Comparison of ENCODE assay signal across 17 cellular contexts in the genomic region with DNA sequence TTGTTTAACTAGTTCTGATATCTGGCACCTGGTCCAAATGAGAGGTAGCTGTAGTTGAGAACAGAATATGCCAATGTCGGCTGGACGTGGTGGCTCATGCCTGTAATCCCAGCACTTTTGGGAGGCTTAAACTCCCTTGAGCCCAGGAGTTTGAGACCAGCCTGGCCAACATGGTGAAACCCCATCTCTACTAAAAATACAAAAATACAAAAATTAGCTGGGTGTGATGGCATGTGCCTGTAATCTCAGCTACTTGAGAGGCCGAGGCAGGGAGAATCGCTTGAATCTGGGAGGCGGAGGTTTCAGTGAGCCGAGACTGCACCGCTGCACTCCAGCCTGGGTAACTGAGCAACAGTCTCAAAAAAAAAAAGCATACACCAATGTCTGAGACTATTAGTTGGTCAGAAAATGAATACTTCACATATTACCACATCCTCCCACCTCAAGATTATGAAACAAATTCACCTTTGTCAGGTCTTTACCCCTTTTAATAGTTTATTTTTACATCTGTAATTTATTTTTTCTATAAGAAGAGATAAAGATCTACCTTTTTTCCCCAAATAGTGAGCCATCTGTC. TPM values are rescaled to one million over a fixed set of nuclear protein-coding genes. Genes with fewer than 3 reads are reported as not detected.
DNase-seq lines count a peak whose midpoint lies in the region; ATAC-seq, FAIRE-seq and TF ChIP-seq lines count a peak whose summit lies in the region.
"Had no signal": no experiment of that assay in that cellular context is flagged by ENCODE, and none has a peak within 500 bp of the region (broad histone marks: within the 10 kb centered on the region; RNA-seq: fewer than 3 reads in every experiment).

No MANE protein-coding gene starts in this region.

- H3K36me3 ChIP-seq in H1 (ENCODE audit: control insufficient read depth in 2 of 4, insufficient read depth in 4 of 4, low read length in 3 of 4) (peaks cover 0 to 21% (median 10%) of the 10 kb centered on the region in 4 experiments; a peak in 6 of 8 replicates), stomach (peaks cover 5 to 27% (median 25%) of the 10 kb centered on the region in 4 donors), Karpas-422 (ENCODE audit: insufficient read depth, low read length) (peaks cover 34% of the 10 kb centered on the region)

- intact Hi-C loops in stomach (cut with DNase I; ENCODE audit: low total_unique reads) = no loop called here

- TF ChIP-seq RAD21 in H1 (IDR thresholded peaks at IDR 0.05 in 1 of 2, conservative IDR thresholded peaks at IDR 0.05 in 1 of 2; ENCODE audit: low read depth in 2 of 2, low read length in 2 of 2) = no peak

- H2AK5ac ChIP-seq in H1 (ENCODE audit: low read depth, low read length) = no peak overlapping the region

- H3K79me2 ChIP-seq in H1 (ENCODE audit: control insufficient read depth in 1 of 2, insufficient read depth in 2 of 2, low read length in 2 of 2) = peaks cover 0 to 89% of the 10 kb centered on the region in 2 experiments; a peak in 3 of 4 replicates
- peaks cover 98% of the 10 kb centered on the region for H3K79me2 ChIP-seq in Karpas-422 (ENCODE audit: low read length)

- H3K27ac ChIP-seq in H1 (ENCODE audit: low read depth, low read length) (no peak overlapping the region), stomach (peak overlapping the region in 3 of 5 donors; percentile 4 to 16 (median 11)), Karpas-422 (ENCODE audit: low read length) (no peak overlapping the region), RWPE1 (no peak overlapping the region)
- H3K27ac ChIP-seq: suprapubic skin had no signal

- ATAC-seq in activated naive CD4-positive, alpha-beta T cell treated with anti-CD3 and anti-CD28 coated beads, Interleukin-2, amount 50 U/mL, for 72 hours = no peak
- peak; percentile 51 for ATAC-seq in HG03460 (IDR thresholded peaks at IDR 0.05; ENCODE audit: unreplicated experiment)
- ATAC-seq in HG03135 (IDR thresholded peaks at IDR 0.05; ENCODE audit: unreplicated experiment) = no peak
- ATAC-seq: gastroesophageal sphincter had no signal

- H2BK12ac ChIP-seq in H1 (ENCODE audit: low read depth, low read length) = no peak overlapping the region

- H3K79me1 ChIP-seq in H1 (ENCODE audit: low read depth, low read length) = no peaks in the 10 kb centered on the region; the same call in 1 of the 2 replicates

- H3K4ac ChIP-seq in H1 (replicated peaks; ENCODE audit: insufficient read length, low read depth, low read length) = no peak overlapping the region

- no peak overlapping the region for H3K14ac ChIP-seq in H1 (ENCODE audit: insufficient read length)

- H3K4me3 ChIP-seq in H1 (ENCODE audit: extremely low read depth in 1 of 4, insufficient read depth in 2 of 4, low read depth in 3 of 4, low read length in 4 of 4) = no peak overlapping the region
- H3K4me3 ChIP-seq in stomach = no peak overlapping the region
- no peak overlapping the region for H3K4me3 ChIP-seq in Karpas-422 (ENCODE audit: low read length)
- H3K4me3 ChIP-seq: gastroesophageal sphincter, skin epidermis, suprapubic skin had no signal

- 90% methylated on average over 7 of the region's 7 CpGs; no CpG with 5 or more reads in 1 of the 2 experiments for WGBS in H1 (ENCODE audit: extremely low coverage in 1 of 2, insufficient coverage in 1 of 2, insufficient read length in 1 of 2, insufficient replicate concordance in 2 of 2, low coverage in 1 of 2, low lambda C conversion rate in 2 of 2, missing lambda C conversion rate in 1 of 2), 2 experiments
- 84 to 94% (median 93%) methylated on average over 7 of the region's 7 CpGs for WGBS in stomach, 5 donors

- TF ChIP-seq POLR2A in H1 (IDR thresholded peaks at IDR 0.05; ENCODE audit: control extremely low read depth in 1 of 2, low read depth in 2 of 2, low read length in 2 of 2) (no peak), stomach (IDR thresholded peaks at IDR 0.05) (no peak)

- peak overlapping the region; percentile 16; the same call in 1 of the 2 replicates for H4K8ac ChIP-seq in H1 (ENCODE audit: extremely low read depth, insufficient read depth, low read length)

- H3K18ac ChIP-seq in H1 (ENCODE audit: extremely low read depth, low read length) = no peak overlapping the region

- no peak overlapping the region for H4K5ac ChIP-seq in H1 (ENCODE audit: insufficient read length, low read depth, low read length)

- POLR2A ChIA-PET in H1 (lab: Charles Lee; ENCODE audit: partially characterized antibody) = no interaction called here
- POLR2A ChIA-PET in RWPE1 (lab: Yijun Ruan, JAX; ENCODE audit: low non-redundant PET) = no interaction called here

- H3K56ac ChIP-seq in H1 (replicated peaks; ENCODE audit: insufficient read length, low read depth, low read length) = no peak overlapping the region

- no peak overlapping the region for H4K91ac ChIP-seq in H1 (replicated peaks; ENCODE audit: insufficient read length, low read length)

- no peaks in the 10 kb centered on the region for H3K27me3 ChIP-seq in H1 (replicated peaks in 1 of 4; ENCODE audit: control insufficient read depth in 3 of 4, extremely low read depth in 1 of 4, insufficient read depth in 3 of 4, low read length in 3 of 4)
- H3K27me3 ChIP-seq in stomach = no peaks in the 10 kb centered on the region
- no peaks in the 10 kb centered on the region for H3K27me3 ChIP-seq in Karpas-422 (ENCODE audit: low read length)
- H3K27me3 ChIP-seq: gastroesophageal sphincter, suprapubic skin had no signal

- H3K27ac Mint-ChIP-seq in activated naive CD4-positive, alpha-beta T cell treated with anti-CD3 and anti-CD28 coated beads, Interleukin-2, amount 50 U/mL, for 24 hours = peak overlapping the region; percentile 88
- peak overlapping the region in 1 of 2 donors; percentile 60 for H3K27ac Mint-ChIP-seq in activated naive CD4-positive, alpha-beta T cell treated with anti-CD3 and anti-CD28 coated beads, Interleukin-2, amount 50 U/mL, for 72 hours

- DNase-seq in activated naive CD4-positive, alpha-beta T cell treated with anti-CD3 and anti-CD28 coated beads, Interleukin-2, amount 50 U/mL, for 72 hours (ENCODE audit: low spot score in 2 of 2) = no peak
- no peak for DNase-seq in H1 (ENCODE audit: low read depth in 1 of 2, low spot score in 2 of 2)
- no peak for DNase-seq in stomach
- no peak for DNase-seq in Karpas-422
- no peak for DNase-seq in RWPE1 (ENCODE audit: low spot score)
- DNase-seq: activated CD4-positive, alpha-beta T cell treated with anti-CD3 and anti-CD28 coated beads, Interleukin-2, amount 50 U/mL, for 4 hours; activated naive CD4-positive, alpha-beta T cell; central memory CD4-positive, alpha-beta T cell; MV-4-11; occipital lobe; T-helper 9 cell had no signal

- no peak overlapping the region for H3K23ac ChIP-seq in H1 (ENCODE audit: insufficient read length)

- H3K9ac ChIP-seq in H1 (replicated peaks in 1 of 4; ENCODE audit: extremely low read depth in 1 of 4, low read depth in 3 of 4, low read length in 3 of 4) (no peak overlapping the region), Karpas-422 (ENCODE audit: low read length) (no peak overlapping the region)

- H3K4me1 Mint-ChIP-seq in activated naive CD4-positive, alpha-beta T cell treated with anti-CD3 and anti-CD28 coated beads, Interleukin-2, amount 50 U/mL, for 24 hours = peaks cover 74% of the 10 kb centered on the region

- H3K4me3 Mint-ChIP-seq in activated naive CD4-positive, alpha-beta T cell treated with anti-CD3 and anti-CD28 coated beads, Interleukin-2, amount 50 U/mL, for 24 hours = peak overlapping the region; percentile 52

- no peak overlapping the region for H2BK20ac ChIP-seq in H1 (ENCODE audit: low read length)

- no peaks in the 10 kb centered on the region for H3K9me3 ChIP-seq in H1 (ENCODE audit: insufficient read depth in 2 of 2, low read depth in 1 of 2, low read length in 1 of 2)
- no peaks in the 10 kb centered on the region for H3K9me3 ChIP-seq in stomach
- H3K9me3 ChIP-seq in Karpas-422 (ENCODE audit: low read length) = no peaks in the 10 kb centered on the region
- H3K9me3 ChIP-seq: gastroesophageal sphincter, suprapubic skin had no signal

- H2BK5ac ChIP-seq in H1 (ENCODE audit: low read depth, low read length) = no peak overlapping the region

- H3K9me3 Mint-ChIP-seq in activated naive CD4-positive, alpha-beta T cell treated with anti-CD3 and anti-CD28 coated beads, Interleukin-2, amount 50 U/mL, for 24 hours = no peaks in the 10 kb centered on the region
- H3K9me3 Mint-ChIP-seq in activated naive CD4-positive, alpha-beta T cell treated with anti-CD3 and anti-CD28 coated beads, Interleukin-2, amount 50 U/mL, for 72 hours = no peaks in the 10 kb centered on the region

- no peak for FAIRE-seq in H1 (lab: Jason Lieb, UNC)

- peaks cover 3 to 5% of the 10 kb centered on the region in 2 experiments for H4K20me1 ChIP-seq in H1 (replicated peaks in 1 of 2; ENCODE audit: control insufficient read depth in 1 of 2, insufficient read depth in 2 of 2, low read length in 2 of 2)
- H4K20me1 ChIP-seq in Karpas-422 (ENCODE audit: insufficient read depth, low read depth, low read length) = peaks cover 26% of the 10 kb centered on the region

- H3K4me1 ChIP-seq in H1 (replicated peaks in 1 of 4; ENCODE audit: control insufficient read depth in 3 of 4, insufficient read depth in 4 of 4, low read length in 3 of 4) = no peaks in the 10 kb centered on the region
- H3K4me1 ChIP-seq in stomach = peaks cover 6 to 83% (median 36%) of the 10 kb centered on the region in 4 donors
- no peaks in the 10 kb centered on the region for H3K4me1 ChIP-seq in Karpas-422 (ENCODE audit: low read length)

- CTCF ChIA-PET in H1 (lab: Charles Lee; ENCODE audit: partially characterized antibody) = interaction anchor here (0.7 to 0.8 kb wide), 2 partner anchors 13 to 67 kb away, joined by 3 read pairs; no protein-coding TSS in a partner anchor
- CTCF ChIA-PET in RWPE1 (lab: Yijun Ruan, JAX) = interaction anchor here (0.7 kb wide), 1 partner anchor 105 kb away, joined by 4 read pairs; no protein-coding TSS in a partner anchor

- H3K9me2 ChIP-seq in Karpas-422 (replicated peaks; ENCODE audit: insufficient read depth, low read length) = no peaks in the 10 kb centered on the region

- no peaks in the 10 kb centered on the region for H3K23me2 ChIP-seq in H1 (ENCODE audit: low read depth, low read length)

- H2AFZ ChIP-seq in H1 (ENCODE audit: low read length) (no peak overlapping the region), Karpas-422 (ENCODE audit: low read length) (no peak overlapping the region)

- no peak for TF ChIP-seq CTCF in H1 (IDR thresholded peaks at IDR 0.05; ENCODE audit: control extremely low read depth in 1 of 3, insufficient read depth in 1 of 3, low read depth in 1 of 3, low read length in 3 of 3)
- no peak for TF ChIP-seq CTCF in stomach (IDR thresholded peaks at IDR 0.05)
- no peak for TF ChIP-seq CTCF in RWPE1 (conservative IDR thresholded peaks at IDR 0.05; ENCODE audit: low read depth)

- no peak overlapping the region for H2BK120ac ChIP-seq in H1 (replicated peaks; ENCODE audit: low read depth, low read length)

- no peaks in the 10 kb centered on the region for H3K27me3 Mint-ChIP-seq in activated naive CD4-positive, alpha-beta T cell treated with anti-CD3 and anti-CD28 coated beads, Interleukin-2, amount 50 U/mL, for 24 hours

- H2BK15ac ChIP-seq in H1 (ENCODE audit: low read length) = no peak overlapping the region

- H3K36me3 Mint-ChIP-seq in activated naive CD4-positive, alpha-beta T cell treated with anti-CD3 and anti-CD28 coated beads, Interleukin-2, amount 50 U/mL, for 24 hours = peaks cover 13% of the 10 kb centered on the region
- H3K36me3 Mint-ChIP-seq in activated naive CD4-positive, alpha-beta T cell treated with anti-CD3 and anti-CD28 coated beads, Interleukin-2, amount 50 U/mL, for 72 hours = peaks cover 0 to 17% of the 10 kb centered on the region in 2 donors

- TF ChIP-seq EP300 in H1 (IDR thresholded peaks at IDR 0.05; ENCODE audit: borderline replicate concordance in 1 of 2, low read depth in 2 of 2, low read length in 2 of 2) = no peak
- TF ChIP-seq EP300 in stomach (IDR thresholded peaks at IDR 0.05) = no peak

- no peak overlapping the region for H3K4me2 ChIP-seq in H1 (ENCODE audit: insufficient read depth in 1 of 2, low read depth in 2 of 2, low read length in 2 of 2)
- no peak overlapping the region for H3K4me2 ChIP-seq in Karpas-422 (ENCODE audit: low read depth, low read length, poor library complexity, severe bottlenecking)

RNA-seq across cellular contexts. Expression of a gene that starts 38.8 kb away (rescaled TPM):
- total RNA-seq in activated naive CD4-positive, alpha-beta T cell treated with anti-CD3 and anti-CD28 coated beads, Interleukin-2, amount 50 U/mL, for 72 hours = 10 to 100 TPM; 28.3 to 40.2 TPM
- 21.7 and 23.7 TPM in 2 replicates for total RNA-seq in H1 (2021; fragmentation: NEBNext Ultra II Directional; extraction: Animal tissue kit (Norgen Biotek cat#: 25700))
- polyA plus RNA-seq in H1 (2011; rRNA removed) (24.5 and 42.3 TPM in 2 replicates), stomach (1 to 10 TPM; 9.2 to 9.9 (median 9.7) TPM)
- polyA plus RNA-seq in H1 (2011; cell fraction: cytosol; rRNA removed) = 26.6 TPM
- polyA plus RNA-seq in H1 (2011; cell fraction: nucleus; rRNA removed) = 44.8 TPM
- 15.1 to 18.7 TPM (median 17.7 TPM) in 4 replicates for polyA plus RNA-seq in H1 (2012, experiment 1 of 2)
- polyA plus RNA-seq in H1 (2012, experiment 2 of 2) = 3.3 TPM
- polyA plus RNA-seq in H1 (2013, experiment 1 of 2) = 14.8 TPM
- polyA plus RNA-seq in H1 (2013, experiment 2 of 2) = 14.8 TPM
- 73.2 and 104 TPM in 2 replicates for polyA minus RNA-seq in H1 (2011; rRNA and poly(A)+ RNA removed)
- polyA minus RNA-seq in H1 (2011; cell fraction: cytosol; rRNA and poly(A)+ RNA removed) = 31.2 TPM
- polyA minus RNA-seq in H1 (2011; cell fraction: nucleus; rRNA and poly(A)+ RNA removed) = 88.6 TPM
- 100 to 1,000 TPM in 1 of 5 donors, 10 to 100 TPM in 4; 31.2 to 182 (median 48.1) TPM for total RNA-seq in stomach
- 35.6 and 56.9 TPM in 2 replicates for total RNA-seq in Karpas-422 (2014; rRNA removed; shearing (Covaris generic); ENCODE audit: low replicate concordance)

Comparison
In these comparisons a context has a peak if more than half of its experiments do, and no peak if none do; other contexts are left out.
1. H3K27ac ChIP-seq: peak in stomach (3 of 5); none in H1 (single experiment), Karpas-422 (single experiment) and RWPE1 (single experiment).